14 cellular contexts compared by ENCODE assay signal in the genomic region with DNA sequence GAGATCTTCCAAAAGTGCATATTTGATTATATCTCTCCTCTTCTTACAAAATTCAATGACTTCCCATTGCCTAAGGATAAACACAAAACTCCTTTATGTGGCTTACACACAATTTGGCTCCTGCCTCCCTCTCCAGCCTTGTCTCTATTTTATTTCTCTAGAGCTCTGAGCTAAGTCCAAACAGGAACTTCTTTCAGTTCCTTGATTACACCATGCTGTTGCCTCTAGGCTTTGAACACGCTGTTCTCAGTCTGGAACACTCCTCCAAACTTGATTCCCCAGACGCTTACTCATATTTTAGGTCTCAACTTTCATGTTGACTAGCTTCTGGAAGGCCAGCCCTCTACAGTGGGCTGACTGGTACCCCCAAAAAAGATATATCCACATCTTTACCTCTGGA.
DNase-seq lines count a peak whose midpoint lies in the region; ATAC-seq and TF ChIP-seq lines count a peak whose summit lies in the region.
"Had no signal": no experiment of that assay in that cellular context is flagged by ENCODE, and none has a peak within 500 bp of the region (broad histone marks: within the 10 kb centered on the region; RNA-seq: fewer than 3 reads in every experiment).

No MANE protein-coding gene starts in this region.

- TF ChIP-seq POLR2A in esophagus squamous epithelium (IDR thresholded peaks at IDR 0.05) (no peak), upper lobe of left lung (IDR thresholded peaks at IDR 0.05) (no peak)

- no peaks in the 10 kb centered on the region for H3K36me3 ChIP-seq in RWPE2 (ENCODE audit: low read depth)
- H3K36me3 ChIP-seq in esophagus squamous epithelium = no peaks in the 10 kb centered on the region
- no peaks in the 10 kb centered on the region for H3K36me3 ChIP-seq in left lung
- no peaks in the 10 kb centered on the region for H3K36me3 ChIP-seq in upper lobe of left lung

- intact Hi-C loops in esophagus squamous epithelium (cut with DNase I) (no loop called here), left lung (cut with DNase I) (no loop called here)

- TF ChIP-seq EP300 in upper lobe of left lung (IDR thresholded peaks at IDR 0.05) = no peak

- ATAC-seq in RWPE2 (ENCODE audit: low read depth) (peak; percentile 80), left lung (peak; percentile 62), upper lobe of left lung (ENCODE audit: low FRiP score in 2 of 2) (peak; percentile 51 to 87)

- H3K4me1 ChIP-seq in RWPE2 (ENCODE audit: insufficient read depth, poor library complexity, severe bottlenecking) = peaks cover 9% of the 10 kb centered on the region
- peaks cover 0 to 26% (median 5%) of the 10 kb centered on the region in 3 donors for H3K4me1 ChIP-seq in esophagus squamous epithelium
- peaks cover 0 to 4% of the 10 kb centered on the region in 2 donors for H3K4me1 ChIP-seq in left lung
- no peaks in the 10 kb centered on the region for H3K4me1 ChIP-seq in upper lobe of left lung

- DNase-seq in RWPE2 (ENCODE audit: low spot score) (no peak), esophagus squamous epithelium (lab: John Stamatoyannopoulos, UW) (no peak), left lung (no peak), upper lobe of left lung (no peak), dedifferentiated amniotic fluid mesenchymal stem cell (ENCODE audit: extremely low spot score) (no peak), DMS79 (lab: John Stamatoyannopoulos, UW) (no peak)
- DNase-seq in activated CD8-positive, alpha-beta memory T cell treated with anti-CD3 and anti-CD28 coated beads for 24 hours = no peak
- DNase-seq: activated CD4-positive, alpha-beta T cell treated with anti-CD3 and anti-CD28 coated beads, Interleukin-2, amount 10 ng/mL, durations not matched to agents 7 days and 5 days; C1 segment of cervical spinal cord; MV-4-11; posterior cingulate gyrus; stimulated activated CD4-positive, alpha-beta T cell treated with anti-CD3 and anti-CD28 coated beads, Interleukin-4, amount 100 ng/mL, for 4 hours; stimulated activated naive CD8-positive, alpha-beta T cell treated with anti-CD3 and anti-CD28 coated beads, Interleukin-15, Interleukin-2, amounts not matched to agents 100 U/mL and 50 U/mL, for 24 hours; T-helper 2 cell had no signal

- H3K27me3 ChIP-seq in RWPE2 (ENCODE audit: insufficient read depth, poor library complexity, severe bottlenecking) = no peaks in the 10 kb centered on the region
- no peaks in the 10 kb centered on the region for H3K27me3 ChIP-seq in esophagus squamous epithelium
- H3K27me3 ChIP-seq in left lung = no peaks in the 10 kb centered on the region
- H3K27me3 ChIP-seq in upper lobe of left lung = no peaks in the 10 kb centered on the region

- peak overlapping the region; percentile 55 for H3K27ac ChIP-seq in RWPE2 (ENCODE audit: poor library complexity, severe bottlenecking)
- peak overlapping the region; percentile 9 to 56 (median 25) for H3K27ac ChIP-seq in esophagus squamous epithelium
- H3K27ac ChIP-seq in left lung = peak overlapping the region in 1 of 2 donors; percentile 68
- H3K27ac ChIP-seq in upper lobe of left lung = no peak overlapping the region

- no peak for TF ChIP-seq CTCF in RWPE2 (IDR thresholded peaks at IDR 0.05; ENCODE audit: poor library complexity, severe bottlenecking)
- TF ChIP-seq CTCF in esophagus squamous epithelium (IDR thresholded peaks at IDR 0.05) = no peak
- TF ChIP-seq CTCF in left lung (IDR thresholded peaks at IDR 0.05) = no peak
- TF ChIP-seq CTCF in upper lobe of left lung (IDR thresholded peaks at IDR 0.05) = no peak

- H3K4me3 ChIP-seq in RWPE2 (ENCODE audit: severe bottlenecking) = no peak overlapping the region
- H3K4me3 ChIP-seq in esophagus squamous epithelium = no peak overlapping the region
- H3K4me3 ChIP-seq in left lung = no peak overlapping the region
- no peak overlapping the region for H3K4me3 ChIP-seq in upper lobe of left lung

- H3K9me3 ChIP-seq in RWPE2 (ENCODE audit: severe bottlenecking) (no peaks in the 10 kb centered on the region), esophagus squamous epithelium (no peaks in the 10 kb centered on the region), left lung (no peaks in the 10 kb centered on the region), upper lobe of left lung (no peaks in the 10 kb centered on the region)

- WGBS in esophagus squamous epithelium, 2 donors = 28 to 35% methylated on average over 2 of the region's 2 CpGs
- WGBS in upper lobe of left lung, 2 donors = 41 to 56% methylated on average over 2 of the region's 2 CpGs

Comparison
In these comparisons a context has a peak if more than half of its experiments do, and no peak if none do; other contexts are left out.
1. H3K27ac ChIP-seq: peak in RWPE2 (single experiment) and esophagus squamous epithelium (4 of 4); none in upper lobe of left lung (0 of 4).
2. Peak in every context shown above with its lines, with median percentiles within 50 percentile points of each other: ATAC-seq.